ENCODE assay signal across 1 cellular context in the genomic region with DNA sequence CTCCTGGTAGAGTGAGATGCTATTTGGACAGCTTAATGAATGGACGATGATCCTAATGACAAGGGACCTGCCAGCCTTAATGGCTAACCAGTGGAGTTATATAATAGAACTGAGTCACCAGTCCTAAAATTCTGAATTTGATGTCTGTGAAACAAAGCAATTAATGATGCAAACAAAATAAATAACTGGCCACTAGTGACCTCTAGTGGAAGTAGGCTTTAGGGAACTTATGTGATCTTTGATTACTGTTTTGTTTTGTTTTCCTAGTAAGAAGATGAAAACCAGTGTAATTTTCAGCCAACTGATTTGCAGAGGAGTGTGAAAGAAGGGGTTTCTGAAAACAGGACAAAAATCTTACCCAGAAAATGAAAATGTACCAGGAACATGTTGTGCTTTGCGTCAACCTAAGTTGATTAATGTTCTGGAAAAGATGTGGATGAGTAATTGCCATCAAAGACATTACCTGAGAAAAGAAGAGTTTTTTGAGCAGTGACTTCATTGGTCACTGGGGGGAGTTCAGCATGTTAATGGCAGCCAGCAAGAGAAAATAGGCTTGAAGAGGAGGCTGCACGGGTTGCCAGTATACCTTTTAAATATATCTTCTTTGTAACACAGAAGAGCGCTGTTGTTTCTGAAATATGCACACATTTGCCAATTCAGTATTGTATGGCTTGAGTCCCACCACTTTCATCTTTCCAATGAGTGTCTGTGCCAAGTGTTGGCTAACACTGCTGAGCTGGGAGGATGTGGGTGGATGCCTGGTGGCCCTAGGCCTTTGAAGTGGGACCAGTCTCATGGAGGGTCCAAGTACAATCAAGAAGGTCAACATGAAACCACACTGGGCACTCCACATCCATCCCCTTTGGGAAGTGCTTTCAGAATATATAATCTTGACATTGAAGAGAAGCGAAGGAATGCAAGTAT.
TF ChIP-seq lines count a peak whose summit lies in the region.

No MANE protein-coding gene starts in this region.

TF ChIP-seq in K562, 482 proteins besides CTCF, POLR2A, EP300 and RAD21 (continued from another document):
- TF ChIP-seq, protein P1, sequence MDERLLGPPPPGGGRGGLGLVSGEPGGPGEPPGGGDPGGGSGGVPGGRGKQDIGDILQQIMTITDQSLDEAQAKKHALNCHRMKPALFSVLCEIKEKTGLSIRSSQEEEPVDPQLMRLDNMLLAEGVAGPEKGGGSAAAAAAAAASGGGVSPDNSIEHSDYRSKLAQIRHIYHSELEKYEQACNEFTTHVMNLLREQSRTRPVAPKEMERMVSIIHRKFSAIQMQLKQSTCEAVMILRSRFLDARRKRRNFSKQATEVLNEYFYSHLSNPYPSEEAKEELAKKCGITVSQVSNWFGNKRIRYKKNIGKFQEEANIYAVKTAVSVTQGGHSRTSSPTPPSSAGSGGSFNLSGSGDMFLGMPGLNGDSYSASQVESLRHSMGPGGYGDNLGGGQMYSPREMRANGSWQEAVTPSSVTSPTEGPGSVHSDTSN (CRISPR knock-in tag; IDR thresholded peaks at IDR 0.05; ENCODE audit: low read depth): no peak
- TF ChIP-seq, protein P1 (tag; conservative IDR thresholded peaks at IDR 0.05; ENCODE audit: low read depth): peak; percentile 23; the same call in 1 of the 2 replicates
- peak; percentile 28; the same call in 1 of the 2 replicates for TF ChIP-seq LCOR (CRISPR knock-in tag; IDR thresholded peaks at IDR 0.05)
- peak; percentile 16; the same call in 1 of the 2 replicates for TF ChIP-seq ATF3 (IDR thresholded peaks at IDR 0.05)
- TF ChIP-seq ATF3 (CRISPR knock-in tag; conservative IDR thresholded peaks at IDR 0.05): no peak
- no peak for TF ChIP-seq ARID1B (IDR thresholded peaks at IDR 0.05)
- no peak for TF ChIP-seq SOX6 (IDR thresholded peaks at IDR 0.05)
- TF ChIP-seq CEBPG (CRISPR knock-in tag; IDR thresholded peaks at IDR 0.05): no peak
- peak; percentile 39; a peak in 1 of 4 replicates for TF ChIP-seq CEBPG (tag; conservative IDR thresholded peaks at IDR 0.05 in 1 of 2, IDR thresholded peaks at IDR 0.05 in 1 of 2)
